Comparison of ENCODE assay signal across 8 cellular contexts in genomic region chrX:49879656-49880277, GRCh38. TPM values are rescaled to one million over a fixed set of nuclear protein-coding genes. Genes with fewer than 3 reads are reported as not detected.
DNase-seq lines count a peak whose midpoint lies in the region; ATAC-seq and TF ChIP-seq lines count a peak whose summit lies in the region.

No MANE protein-coding gene starts in this region.

- peak overlapping the region; percentile 75 for H3K27ac Mint-ChIP-seq in stimulated activated naive B cell treated with anti-CD40 and anti-IgM and Interleukin-4, amounts not matched to agents 10 μg/mL and 1 μg/mL and 100 μg/mL, for 72 hours

- peak overlapping the region; percentile 83 to 85 for H3K27ac ChIP-seq in ascending aorta

- peak overlapping the region; percentile 46 to 81 for H3K4me3 ChIP-seq in ascending aorta

- intact Hi-C loops in ascending aorta (cut with DNase I) = loop anchor here (1.0 to 10.0 kb wide), 2 partner anchors 43 to 935 kb away; partner anchors contain the start of genes CLCN5 and SHROOM4

- H3K4me3 Mint-ChIP-seq in stimulated activated naive B cell treated with anti-CD40 and anti-IgM and Interleukin-4, amounts not matched to agents 10 μg/mL and 1 μg/mL and 100 μg/mL, for 72 hours = peak overlapping the region; percentile 81 to 82

- no peaks in the 10 kb centered on the region for H3K9me3 ChIP-seq in ascending aorta

- no peaks in the 10 kb centered on the region for H3K27me3 ChIP-seq in ascending aorta

- no peaks in the 10 kb centered on the region for H3K4me1 ChIP-seq in ascending aorta

- ATAC-seq in HG03460 (IDR thresholded peaks at IDR 0.05; ENCODE audit: unreplicated experiment) = peak; percentile 33
- ATAC-seq in stimulated activated naive B cell treated with anti-CD40 and anti-IgM and Interleukin-4, amounts not matched to agents 10 μg/mL and 1 μg/mL and 100 μg/mL, for 72 hours (replicated peaks) = peak; percentile 11 to 20

- DNase-seq in DMS53 (lab: John Stamatoyannopoulos, UW) (peak; percentile 39), DMS53 treated with DMSO at 0.1 percent for 48 hours (lab: John Stamatoyannopoulos, UW; ENCODE audit: unreplicated experiment) (no peak), ascending aorta (ENCODE audit: low spot score in 2 of 2) (no peak), iPS-NIHi11 (ENCODE audit: low spot score) (peak; percentile 15), NCI-H1694 (lab: John Stamatoyannopoulos, UW) (no peak), H4 (ENCODE audit: low spot score) (no peak)
- no peak for DNase-seq in stimulated activated naive B cell treated with anti-CD40 and anti-IgM and Interleukin-4, amounts not matched to agents 10 μg/mL and 1 μg/mL and 100 μg/mL, for 72 hours

- TF ChIP-seq CTCF in ascending aorta (IDR thresholded peaks at IDR 0.05) = no peak

- peaks cover 0 to 3% of the 10 kb centered on the region in 2 donors for H3K27me3 Mint-ChIP-seq in stimulated activated naive B cell treated with anti-CD40 and anti-IgM and Interleukin-4, amounts not matched to agents 10 μg/mL and 1 μg/mL and 100 μg/mL, for 72 hours

- H3K36me3 ChIP-seq in ascending aorta = no peaks in the 10 kb centered on the region

- H3K4me1 Mint-ChIP-seq in stimulated activated naive B cell treated with anti-CD40 and anti-IgM and Interleukin-4, amounts not matched to agents 10 μg/mL and 1 μg/mL and 100 μg/mL, for 72 hours = peaks cover 17 to 44% of the 10 kb centered on the region in 2 donors

- H3K9me3 Mint-ChIP-seq in stimulated activated naive B cell treated with anti-CD40 and anti-IgM and Interleukin-4, amounts not matched to agents 10 μg/mL and 1 μg/mL and 100 μg/mL, for 72 hours = no peaks in the 10 kb centered on the region

- peaks cover 0 to 6% of the 10 kb centered on the region in 2 donors for H3K36me3 Mint-ChIP-seq in stimulated activated naive B cell treated with anti-CD40 and anti-IgM and Interleukin-4, amounts not matched to agents 10 μg/mL and 1 μg/mL and 100 μg/mL, for 72 hours

RNA-seq across cellular contexts. Expression of gene USP27X, which starts 0.5 kb away (rescaled TPM):
- total RNA-seq in ascending aorta = not detected
- total RNA-seq in H4 (2014; rRNA removed; shearing (Covaris generic)) = 1.1 and 3.5 TPM in 2 replicates

RNA-seq across cellular contexts. Expression of gene CLCN5, which starts 42.6 kb away (rescaled TPM):
- total RNA-seq in ascending aorta = 2.0 TPM
- 2.4 and 3.6 TPM in 2 replicates for total RNA-seq in H4 (2014; rRNA removed; shearing (Covaris generic))

RNA-seq across cellular contexts. Expression of gene PAGE4, which starts 50.7 kb away (rescaled TPM):
- total RNA-seq in ascending aorta = not detected
- not detected in 2 replicates for total RNA-seq in H4 (2014; rRNA removed; shearing (Covaris generic))

Comparison
In these comparisons a context has a peak if more than half of its experiments do, and no peak if none do; other contexts are left out.
1. DNase-seq: peak in DMS53 (single experiment) and iPS-NIHi11 (single experiment); none in DMS53 treated with DMSO at 0.1 percent for 48 hours (single experiment), ascending aorta (0 of 2), stimulated activated naive B cell treated with anti-CD40 and anti-IgM and Interleukin-4, amounts not matched to agents 10 μg/mL and 1 μg/mL and 100 μg/mL, for 72 hours (single experiment), NCI-H1694 (single experiment) and H4 (single experiment).